Comparison of ENCODE assay signal across 23 cellular contexts in the genomic region with DNA sequence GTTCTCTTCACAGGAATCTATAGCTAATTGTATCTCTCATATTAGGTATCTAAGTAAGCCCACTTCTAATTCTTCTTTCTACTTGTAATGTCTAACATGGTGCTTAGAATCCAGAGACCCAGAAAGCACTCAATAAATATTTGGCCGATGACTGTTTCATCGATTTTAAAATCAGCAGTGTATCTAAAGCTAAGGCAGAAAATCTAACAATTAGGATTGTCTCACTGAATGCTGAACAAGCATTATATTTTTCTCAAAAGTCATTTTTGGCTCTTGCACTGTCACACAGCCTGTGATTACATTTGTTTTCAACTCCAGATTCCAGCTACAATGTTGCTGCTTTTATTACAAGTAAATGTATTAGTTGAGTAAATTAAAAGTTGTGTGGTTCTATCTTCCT.
"Had no signal": no experiment of that assay in that cellular context is flagged by ENCODE, and none has a peak within 500 bp of the region (broad histone marks: within the 10 kb centered on the region; RNA-seq: fewer than 3 reads in every experiment).

No MANE protein-coding gene starts in this region.

- H3K9me3 ChIP-seq: body of pancreas had no signal

- H3K27me3 ChIP-seq: body of pancreas had no signal

- H3K27me3 Mint-ChIP-seq: activated B cell treated with CpG ODN at 0.5 μM for 24 hours; activated CD4-positive, alpha-beta memory T cell treated with anti-CD3 and anti-CD28 coated beads, Interleukin-2, amount 10 ng/mL, durations not matched to agents 7 days and 5 days; activated CD4-positive, alpha-beta T cell treated with anti-CD3 and anti-CD28 coated beads, Interleukin-2, amount 10 ng/mL, durations not matched to agents 24 days and 14 days; activated naive CD8-positive, alpha-beta T cell treated with anti-CD3 and anti-CD28 coated beads, Interleukin-2, amount 10 ng/mL, durations not matched to agents 7 days and 5 days; central memory CD8-positive, alpha-beta T cell had no signal

- H3K27ac Mint-ChIP-seq: activated B cell treated with CpG ODN at 0.5 μM for 24 hours; activated CD4-positive, alpha-beta memory T cell treated with anti-CD3 and anti-CD28 coated beads, Interleukin-2, amount 10 ng/mL, durations not matched to agents 7 days and 5 days; activated CD4-positive, alpha-beta T cell treated with anti-CD3 and anti-CD28 coated beads, Interleukin-2, amount 10 ng/mL, durations not matched to agents 24 days and 14 days; activated naive CD8-positive, alpha-beta T cell treated with anti-CD3 and anti-CD28 coated beads, Interleukin-2, amount 10 ng/mL, durations not matched to agents 7 days and 5 days; T-cell had no signal

- H3K4me3 ChIP-seq: body of pancreas had no signal

- H3K9me3 Mint-ChIP-seq: activated B cell treated with CpG ODN at 0.5 μM for 24 hours; activated CD4-positive, alpha-beta memory T cell treated with anti-CD3 and anti-CD28 coated beads, Interleukin-2, amount 10 ng/mL, durations not matched to agents 7 days and 5 days; activated CD4-positive, alpha-beta T cell treated with anti-CD3 and anti-CD28 coated beads, Interleukin-2, amount 10 ng/mL, durations not matched to agents 24 days and 14 days; activated naive CD8-positive, alpha-beta T cell treated with anti-CD3 and anti-CD28 coated beads, Interleukin-2, amount 10 ng/mL, durations not matched to agents 7 days and 5 days; activated T-cell treated with anti-CD3 and anti-CD28 coated beads, Interleukin-2, amount 50 U/mL, for 72 hours; central memory CD8-positive, alpha-beta T cell; T-cell had no signal

- ATAC-seq: activated T-cell treated with anti-CD3 and anti-CD28 coated beads, Interleukin-2, amount 50 U/mL, for 72 hours; body of pancreas; T-cell had no signal

- H3K27ac ChIP-seq: body of pancreas had no signal

- H3K4me1 Mint-ChIP-seq: activated B cell treated with CpG ODN at 0.5 μM for 24 hours; activated CD4-positive, alpha-beta memory T cell treated with anti-CD3 and anti-CD28 coated beads, Interleukin-2, amount 10 ng/mL, durations not matched to agents 7 days and 5 days; activated CD4-positive, alpha-beta T cell treated with anti-CD3 and anti-CD28 coated beads, Interleukin-2, amount 10 ng/mL, durations not matched to agents 24 days and 14 days; activated naive CD8-positive, alpha-beta T cell treated with anti-CD3 and anti-CD28 coated beads, Interleukin-2, amount 10 ng/mL, durations not matched to agents 7 days and 5 days; central memory CD8-positive, alpha-beta T cell; T-cell had no signal

- H3K4me3 Mint-ChIP-seq: activated B cell treated with CpG ODN at 0.5 μM for 24 hours; activated CD4-positive, alpha-beta memory T cell treated with anti-CD3 and anti-CD28 coated beads, Interleukin-2, amount 10 ng/mL, durations not matched to agents 7 days and 5 days; activated CD4-positive, alpha-beta T cell treated with anti-CD3 and anti-CD28 coated beads, Interleukin-2, amount 10 ng/mL, durations not matched to agents 24 days and 14 days; activated naive CD8-positive, alpha-beta T cell treated with anti-CD3 and anti-CD28 coated beads, Interleukin-2, amount 10 ng/mL, durations not matched to agents 7 days and 5 days; activated T-cell treated with anti-CD3 and anti-CD28 coated beads, Interleukin-2, amount 50 U/mL, for 72 hours; central memory CD8-positive, alpha-beta T cell; T-cell had no signal

- H3K4me1 ChIP-seq: body of pancreas had no signal

- H3K36me3 Mint-ChIP-seq: activated naive CD8-positive, alpha-beta T cell treated with anti-CD3 and anti-CD28 coated beads, Interleukin-2, amount 10 ng/mL, durations not matched to agents 7 days and 5 days; T-cell had no signal

- DNase-seq: activated B cell treated with CpG ODN at 0.5 μM for 24 hours; activated CD4-positive, alpha-beta memory T cell treated with anti-CD3 and anti-CD28 coated beads, Interleukin-2, amount 10 ng/mL, durations not matched to agents 7 days and 5 days; activated CD4-positive, alpha-beta T cell treated with anti-CD3 and anti-CD28 coated beads for 1 hour; activated CD4-positive, alpha-beta T cell treated with anti-CD3 and anti-CD28 coated beads, Interleukin-2, amount 10 ng/mL, durations not matched to agents 24 days and 14 days; activated naive CD4-positive, alpha-beta T cell treated with anti-CD3 and anti-CD28 coated beads, Interleukin-2, amount 50 U/mL, for 16 hours; activated naive CD8-positive, alpha-beta T cell treated with anti-CD3 and anti-CD28 coated beads, Interleukin-2, amount 10 ng/mL, durations not matched to agents 7 days and 5 days; activated T-cell treated with anti-CD3 and anti-CD28 coated beads for 4 hours; activated T-cell treated with anti-CD3 and anti-CD28 coated beads, Interleukin-2, amount 50 U/mL, for 72 hours; aorta; body of pancreas; Karpas-422; MM.1S; NCI-H1105; NCI-H1436; NCI-H1694 treated with DMSO at 0.1 percent for 48 hours; NCI-H2029 treated with DMSO at 0.1 percent for 48 hours; NCI-H446; NCI-H524; SHP77 treated with DMSO at 0.1 percent for 48 hours; T-cell; T-helper 2 cell; T1000 had no signal
